8 cellular contexts compared by ENCODE assay signal in genomic region chr9:97703437-97704326, GRCh38. TPM values are rescaled to one million over a fixed set of nuclear protein-coding genes. Genes with fewer than 3 reads are reported as not detected.
DNase-seq lines count a peak whose midpoint lies in the region; ATAC-seq and TF ChIP-seq lines count a peak whose summit lies in the region.

No MANE protein-coding gene starts in this region.

- H3K36me3 ChIP-seq in PC-9 (ENCODE audit: low read depth): no peaks in the 10 kb centered on the region

- H3K27me3 ChIP-seq in PC-9 (ENCODE audit: insufficient read depth, low read depth): no peaks in the 10 kb centered on the region

- H3K36me3 Mint-ChIP-seq in chondrocyte (ENCODE audit: low read depth): no peaks in the 10 kb centered on the region
- no peaks in the 10 kb centered on the region for H3K36me3 Mint-ChIP-seq in naive thymus-derived CD8-positive, alpha-beta T cell

- H3K4me2 ChIP-seq in PC-9: peak overlapping the region; percentile 82

- H3K9me2 ChIP-seq in PC-9 (ENCODE audit: insufficient read depth): no peaks in the 10 kb centered on the region

- peak; percentile 7 for DNase-seq in AG09319 (ENCODE audit: extremely low read depth, low read depth)
- DNase-seq in PC-9: peak; percentile 71 to 83
- DNase-seq in chondrocyte (ENCODE audit: low spot score): no peak
- peak; percentile 43 for DNase-seq in retinal pigment epithelial cell (ENCODE audit: low read depth)
- DNase-seq in inferior parietal cortex (ENCODE audit: extremely low spot score): no peak
- DNase-seq in naive thymus-derived CD8-positive, alpha-beta T cell: no peak
- no peak for DNase-seq in GM19238 (ENCODE audit: insufficient read length, low spot score)

- CTCF ChIA-PET in PC-9 (lab: Charles Lee): no interaction called here

- no peaks in the 10 kb centered on the region for H3K9me3 ChIP-seq in PC-9 (ENCODE audit: insufficient read depth, low read depth)

- H4K20me1 ChIP-seq in PC-9 (ENCODE audit: insufficient read depth): no peaks in the 10 kb centered on the region

- H3F3A ChIP-seq in PC-9 (ENCODE audit: insufficient read depth, low read depth): peaks cover 42% of the 10 kb centered on the region

- BruUV-seq in PC-9 (replicated peaks; lab: Mats Ljungman, UMichigan): TSS peak; percentile 36

- POLR2A ChIA-PET in PC-9 (lab: Charles Lee; ENCODE audit: unreplicated experiment): interaction anchor here (0.6 to 1.7 kb wide), 3 partner anchors 11 to 166 kb away, joined by 3 to 11 read pairs (median 9); no protein-coding TSS in a partner anchor
- POLR2A ChIA-PET in naive thymus-derived CD8-positive, alpha-beta T cell (lab: Charles Lee): interaction anchor here (2.5 kb wide), 1 partner anchor 218 kb away, joined by 8 read pairs; the partner anchor contains the start of gene TRMO

- peak overlapping the region; percentile 79 for H2AFZ ChIP-seq in PC-9

- H3K27me3 Mint-ChIP-seq in chondrocyte (ENCODE audit: low read depth): peaks cover 19% of the 10 kb centered on the region
- peaks cover 0 to 22% (median 3%) of the 10 kb centered on the region in 5 donors for H3K27me3 Mint-ChIP-seq in naive thymus-derived CD8-positive, alpha-beta T cell

- ATAC-seq in GM19463 (IDR thresholded peaks at IDR 0.05; ENCODE audit: unreplicated experiment): peak; percentile 63
- ATAC-seq in naive thymus-derived CD8-positive, alpha-beta T cell: no peak

- peak overlapping the region; percentile 98 for H3K27ac Mint-ChIP-seq in chondrocyte (ENCODE audit: unreplicated experiment)
- H3K27ac Mint-ChIP-seq in naive thymus-derived CD8-positive, alpha-beta T cell: peak overlapping the region in 4 of 10 donors; percentile 14 to 76 (median 47)

- H3K4me3 Mint-ChIP-seq in chondrocyte (ENCODE audit: unreplicated experiment): peak overlapping the region; percentile 51
- H3K4me3 Mint-ChIP-seq in naive thymus-derived CD8-positive, alpha-beta T cell: peak overlapping the region in 1 of 10 donors; percentile 36

- TF ChIP-seq CTCF in AG09319 (IDR thresholded peaks at IDR 0.05; ENCODE audit: low read depth, low read length) (no peak), PC-9 (conservative IDR thresholded peaks at IDR 0.05) (no peak), chondrocyte (IDR thresholded peaks at IDR 0.05) (no peak), retinal pigment epithelial cell (conservative IDR thresholded peaks at IDR 0.05; ENCODE audit: low read depth, low read length) (no peak)

- intact Hi-C loops in PC-9 (cut with micrococcal nuclease; ENCODE audit: unreplicated experiment): loop anchor here (2.0 to 10.0 kb wide), 2 partner anchors 173 to 351 kb away; partner anchors contain the start of gene NANS

- H3K4me3 ChIP-seq in PC-9 (peak overlapping the region; percentile 46; the same call in 1 of the 2 replicates), retinal pigment epithelial cell (ENCODE audit: low read length) (peak overlapping the region; percentile 13)

- peaks cover 38% of the 10 kb centered on the region for H3K4me1 ChIP-seq in PC-9 (replicated peaks; ENCODE audit: insufficient read depth)

- H3K79me2 ChIP-seq in PC-9 (ENCODE audit: low read depth): no peaks in the 10 kb centered on the region

- peak overlapping the region; percentile 91 for H3K27ac ChIP-seq in PC-9

- no peaks in the 10 kb centered on the region for H3K9me3 Mint-ChIP-seq in chondrocyte (ENCODE audit: low read depth)
- H3K9me3 Mint-ChIP-seq in naive thymus-derived CD8-positive, alpha-beta T cell: no peaks in the 10 kb centered on the region

- H3K4me1 Mint-ChIP-seq in chondrocyte (ENCODE audit: low read depth): peaks cover 15% of the 10 kb centered on the region
- H3K4me1 Mint-ChIP-seq in naive thymus-derived CD8-positive, alpha-beta T cell: peaks cover 4 to 20% (median 10%) of the 10 kb centered on the region in 4 donors

RNA-seq across cellular contexts. Expression of gene XPA, which starts 6.5 kb away (rescaled TPM):
- 11.6 and 17.4 TPM in 2 replicates for total RNA-seq in PC-9 (2021)
- 9.1 to 11.6 TPM (median 10.2 TPM) in 3 replicates for total RNA-seq in chondrocyte
- total RNA-seq in naive thymus-derived CD8-positive, alpha-beta T cell: 10 to 100 TPM; 22.2 to 25.9 TPM
- 10 to 100 TPM; 34.8 to 39.2 (median 35.1) TPM for polyA plus RNA-seq in naive thymus-derived CD8-positive, alpha-beta T cell

Comparison
In these comparisons a context has a peak if more than half of its experiments do, and no peak if none do; other contexts are left out.
1. DNase-seq: peak in AG09319 (single experiment), PC-9 (2 of 2) and retinal pigment epithelial cell (single experiment); none in chondrocyte (single experiment), inferior parietal cortex (single experiment), naive thymus-derived CD8-positive, alpha-beta T cell (0 of 10) and GM19238 (single experiment).